In the genomic region with DNA sequence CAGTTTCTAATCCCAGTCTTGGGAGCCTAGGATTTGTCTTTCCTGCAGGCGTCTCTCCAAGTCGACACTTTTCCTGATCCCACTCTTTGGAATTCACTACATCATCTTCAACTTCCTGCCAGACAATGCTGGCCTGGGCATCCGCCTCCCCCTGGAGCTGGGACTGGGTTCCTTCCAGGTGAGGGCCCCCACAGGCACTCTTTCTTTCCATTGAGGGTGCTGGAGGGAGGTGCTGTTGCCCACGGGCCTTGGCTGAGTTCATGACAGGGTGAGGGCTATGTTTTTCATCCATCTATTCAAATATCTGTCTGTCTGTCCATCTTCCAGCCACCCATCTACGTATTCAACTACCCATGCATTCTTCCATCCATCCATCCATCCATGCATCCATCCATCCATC, we compare ENCODE assay signal across 28 cellular contexts. TPM values are rescaled to one million over a fixed set of nuclear protein-coding genes. Genes with fewer than 3 reads are reported as not detected.
"Had no signal": no experiment of that assay in that cellular context is flagged by ENCODE, and none has a peak within 500 bp of the region (broad histone marks: within the 10 kb centered on the region; RNA-seq: fewer than 3 reads in every experiment).

No MANE protein-coding gene starts in this region.

- H2AFZ ChIP-seq: parathyroid adenoma had no signal

- H3K79me2 ChIP-seq: parathyroid adenoma had no signal

- H3K27me3 ChIP-seq: gastrocnemius medialis, right lobe of liver, thyroid gland had no signal

- H3K4me3 ChIP-seq: gastrocnemius medialis, lung, right lobe of liver, smooth muscle cell, thyroid gland had no signal

- H3K4me1 ChIP-seq: gastrocnemius medialis, parathyroid adenoma, right lobe of liver, thyroid gland had no signal

- H3K9ac ChIP-seq: parathyroid adenoma had no signal

- ATAC-seq: esophagus mucosa; gastrocnemius medialis; natural killer cell; right lobe of liver; stimulated activated naive CD8-positive, alpha-beta T cell treated with anti-CD3 and anti-CD28 coated beads, Interleukin-15, amount 100 ng/mL, for 72 hours had no signal

- H3K9me3 ChIP-seq: gastrocnemius medialis, neutrophil, right lobe of liver, thyroid gland had no signal

- H3K36me3 ChIP-seq: gastrocnemius medialis, neutrophil, right lobe of liver, thyroid gland had no signal

- H3K27ac ChIP-seq: epithelial cell of prostate, gastrocnemius medialis, neutrophil, parathyroid adenoma, right lobe of liver, thyroid gland had no signal

- DNase-seq: cortex of kidney; effector CD4-positive, alpha-beta T cell; foreskin fibroblast; gastrocnemius medialis; natural killer cell; right lobe of liver; stimulated activated CD4-positive, alpha-beta T cell treated with anti-CD3 and anti-CD28 coated beads, Interleukin-12 subunit alpha, Interleukin-12 subunit beta, amount 100 ng/mL, for 4 hours; stimulated activated CD4-positive, alpha-beta T cell treated with anti-CD3 and anti-CD28 coated beads, Interleukin-1b, Interleukin-23, amount 100 ng/mL, for 48 hours; stimulated activated CD4-positive, alpha-beta T cell treated with anti-CD3 and anti-CD28 coated beads, Interleukin-4, amount 100 ng/mL, for 1 hour; stimulated activated CD8-positive, alpha-beta memory T cell treated with anti-CD3 and anti-CD28 coated beads, Interleukin-4, amount 100 ng/mL, for 48 hours; stimulated activated naive CD4-positive, alpha-beta T cell; stimulated activated naive CD8-positive, alpha-beta T cell treated with anti-CD3 and anti-CD28 coated beads, Interleukin-15, amount 100 ng/mL, for 72 hours; thyroid gland; trophoblast cell had no signal

- H3K4me2 ChIP-seq: smooth muscle cell had no signal

RNA-seq across cellular contexts. Expression of a gene that starts 12.6 kb away (rescaled TPM):
- total RNA-seq: dermis microvascular lymphatic vessel endothelial cell, esophagus mucosa, gastrocnemius medialis, glomerular endothelial cell, mononuclear cell, natural killer cell, osteoblast, progenitor cell of endocrine pancreas, smooth muscle cell, subcutaneous adipose tissue had no signal
- polyA plus RNA-seq: keratinocyte, neural cell, smooth muscle cell had no signal
